In the genomic region with DNA sequence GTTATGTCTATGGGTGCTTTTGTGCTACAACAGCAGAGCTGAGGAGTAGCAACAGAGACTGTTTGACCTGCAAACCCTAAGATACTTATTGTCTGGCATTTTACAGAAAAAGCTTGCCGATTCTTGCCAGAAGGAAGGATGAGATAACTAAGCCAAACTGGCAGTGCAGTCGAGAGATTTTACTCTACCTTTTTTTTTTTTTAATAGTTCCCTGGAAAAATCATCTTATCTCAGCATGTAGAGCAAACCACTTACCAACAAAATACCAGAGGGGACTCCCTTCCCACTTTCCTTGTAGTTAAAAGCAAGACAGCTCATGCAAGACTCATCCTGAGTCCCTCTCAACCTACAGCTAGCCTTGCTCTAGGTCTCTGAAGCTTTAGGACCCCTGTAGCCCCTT, we compare ENCODE assay signal across 1 cellular context.
TF ChIP-seq lines count a peak whose summit lies in the region.

No MANE protein-coding gene starts in this region.

TF ChIP-seq in GM23338, 12 proteins besides CTCF, POLR2A, EP300 and RAD21 (continued from another document):
- no peak for TF ChIP-seq ZNF462 (CRISPR knock-in tag; IDR thresholded peaks at IDR 0.05)
- no peak for TF ChIP-seq STAT1 (IDR thresholded peaks at IDR 0.05; ENCODE audit: unreplicated experiment)
- TF ChIP-seq REST (IDR thresholded peaks at IDR 0.05; ENCODE audit: unreplicated experiment), result no peak
- no peak for TF ChIP-seq EZH2 (IDR thresholded peaks at IDR 0.05; ENCODE audit: low read depth, unreplicated experiment)
- no peak for TF ChIP-seq POLR2AphosphoS5 (IDR thresholded peaks at IDR 0.05; ENCODE audit: low read depth)
- TF ChIP-seq JUNB (IDR thresholded peaks at IDR 0.05; ENCODE audit: unreplicated experiment), result no peak
- no peak for TF ChIP-seq ZNF331 (CRISPR knock-in tag; IDR thresholded peaks at IDR 0.05; ENCODE audit: low read depth)
